15 cellular contexts compared by ENCODE assay signal in genomic region chr10:107616031-107616430, GRCh38.
"Had no signal": no experiment of that assay in that cellular context is flagged by ENCODE, and none has a peak within 500 bp of the region (broad histone marks: within the 10 kb centered on the region; RNA-seq: fewer than 3 reads in every experiment).

No MANE protein-coding gene starts in this region.

- FAIRE-seq: endothelial cell of umbilical vein had no signal

- H3K36me3 ChIP-seq: adrenal gland, sigmoid colon, spleen, suprapubic skin had no signal

- H3K27me3 ChIP-seq: adrenal gland, sigmoid colon, spleen, suprapubic skin had no signal

- DNase-seq: activated B cell treated with CpG ODN at 0.5 μM for 24 hours; activated CD4-positive, alpha-beta T cell treated with anti-CD3 and anti-CD28 coated beads, Interleukin-2, amount 10 ng/mL, durations not matched to agents 24 days and 14 days; activated CD8-positive, alpha-beta memory T cell treated with anti-CD3 and anti-CD28 coated beads, Interleukin-2, amount 50 U/mL, for 4 hours; activated CD8-positive, alpha-beta T cell treated with anti-CD3 and anti-CD28 coated beads, Interleukin-2, amount 10 ng/mL, durations not matched to agents 7 days and 5 days; activated effector memory CD4-positive, alpha-beta T cell treated with anti-CD3 and anti-CD28 coated beads, Interleukin-2, amount 50 U/mL, for 16 hours; activated T-cell treated with anti-CD3 and anti-CD28 coated beads, Interleukin-2, amount 50 U/mL, for 48 hours; adrenal gland; kidney glomerular epithelial cell; midbrain; naive B cell; sigmoid colon; spleen had no signal

- ATAC-seq: activated CD8-positive, alpha-beta T cell treated with anti-CD3 and anti-CD28 coated beads, Interleukin-2, amount 10 ng/mL, durations not matched to agents 7 days and 5 days had no signal

- H3K4me3 ChIP-seq: adrenal gland, coronary artery, sigmoid colon, spleen, suprapubic skin had no signal
